ENCODE assay signal across 12 cellular contexts in genomic region chr9:16884952-16885513, GRCh38. TPM values are rescaled to one million over a fixed set of nuclear protein-coding genes. Genes with fewer than 3 reads are reported as not detected.
DNase-seq lines count a peak whose midpoint lies in the region; ATAC-seq lines count a peak whose summit lies in the region.
"Had no signal": no experiment of that assay in that cellular context is flagged by ENCODE, and none has a peak within 500 bp of the region (broad histone marks: within the 10 kb centered on the region; RNA-seq: fewer than 3 reads in every experiment).

No MANE protein-coding gene starts in this region.

- DNase-seq in Ammon's horn (ENCODE audit: low spot score) (peak; percentile 21), SW480 (ENCODE audit: low spot score) (peak; percentile 84), iris pigment epithelial cell (ENCODE audit: low read depth) (peak; percentile 89), NCI-H1930 (lab: John Stamatoyannopoulos, UW) (no peak)
- DNase-seq in Jurkat, Clone E6-1 (ENCODE audit: low read depth, low spot score), result peak; percentile 52
- DNase-seq in NK-92 treated with Interleukin-12 subunit alpha and Interleukin-12 subunit beta, amount 100 ng/mL, for 24 hours (lab: John Stamatoyannopoulos, UW), result no peak
- DNase-seq: activated CD4-positive, alpha-beta T cell treated with anti-CD3 and anti-CD28 coated beads, Interleukin-2, amount 50 U/mL, for 48 hours; GDM1; right cardiac atrium had no signal

- ATAC-seq in HG03457 (IDR thresholded peaks at IDR 0.05; ENCODE audit: unreplicated experiment) (no peak), esophagus mucosa (no peak)

- no peak overlapping the region for H3K4me3 ChIP-seq in Jurkat, Clone E6-1 (ENCODE audit: low read length)
- H3K4me3 ChIP-seq: cardiac muscle cell had no signal

RNA-seq across cellular contexts. Expression of gene BNC2, which starts 14.6 kb away (rescaled TPM):
- polyA plus RNA-seq in Jurkat, Clone E6-1 (2012; ENCODE audit: insufficient read depth, insufficient read length), result not detected
- 3.7 TPM for total RNA-seq in esophagus mucosa

Comparison
In these comparisons a context has a peak if more than half of its experiments do, and no peak if none do; other contexts are left out.
1. DNase-seq: peak in Ammon's horn (single experiment), Jurkat, Clone E6-1 (single experiment), SW480 (single experiment) and iris pigment epithelial cell (single experiment); none in NCI-H1930 (0 of 2) and NK-92 treated with Interleukin-12 subunit alpha and Interleukin-12 subunit beta, amount 100 ng/mL, for 24 hours (single experiment).